In the genomic region with DNA sequence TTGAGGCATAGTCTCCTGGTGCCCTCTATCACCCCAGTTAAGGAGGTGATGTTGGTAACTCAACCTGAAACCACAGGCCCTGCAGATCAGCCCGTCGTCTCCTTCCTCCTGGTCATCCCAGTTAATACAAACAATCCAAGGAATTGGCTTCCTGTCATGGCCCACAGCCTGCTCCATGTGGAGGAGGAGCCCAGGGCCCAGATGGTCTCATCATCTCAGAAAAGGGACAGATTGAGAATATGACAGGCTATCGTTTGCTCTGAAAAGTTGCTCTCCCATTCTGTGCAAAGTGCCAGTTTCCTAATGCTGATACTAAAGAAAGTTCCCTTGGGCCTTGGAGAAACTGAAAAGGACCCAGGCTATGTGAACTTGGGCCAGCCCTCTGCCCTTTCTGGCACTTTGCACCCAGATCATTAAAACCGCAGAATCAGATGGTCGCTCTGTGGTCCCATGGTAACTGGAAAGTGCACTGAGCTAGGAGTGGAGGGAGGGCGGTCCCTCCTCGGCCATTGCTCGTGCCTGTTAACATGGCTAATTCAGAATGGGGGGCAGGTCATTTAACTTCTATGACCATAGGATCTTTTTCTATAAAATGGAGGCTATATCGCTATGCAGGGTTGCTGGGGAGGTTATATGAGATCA, we compare ENCODE assay signal across 1 cellular context.
TF ChIP-seq lines count a peak whose summit lies in the region.

No MANE protein-coding gene starts in this region.

TF ChIP-seq in HepG2, 621 proteins besides CTCF, POLR2A, EP300 and RAD21:
- TF ChIP-seq, protein P1, sequence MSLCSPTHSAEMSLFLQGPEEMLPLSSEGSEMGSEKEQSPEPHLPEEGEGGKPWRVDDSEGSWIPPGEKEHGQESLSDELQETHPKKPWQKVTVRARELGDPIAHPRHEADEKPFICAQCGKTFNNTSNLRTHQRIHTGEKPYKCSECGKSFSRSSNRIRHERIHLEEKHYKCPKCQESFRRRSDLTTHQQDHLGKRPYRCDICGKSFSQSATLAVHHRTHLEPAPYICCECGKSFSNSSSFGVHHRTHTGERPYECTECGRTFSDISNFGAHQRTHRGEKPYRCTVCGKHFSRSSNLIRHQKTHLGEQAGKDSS (CRISPR knock-in tag; IDR thresholded peaks at IDR 0.05; ENCODE audit: borderline replicate concordance, low read depth) = no peak
- TF ChIP-seq, protein P2, sequence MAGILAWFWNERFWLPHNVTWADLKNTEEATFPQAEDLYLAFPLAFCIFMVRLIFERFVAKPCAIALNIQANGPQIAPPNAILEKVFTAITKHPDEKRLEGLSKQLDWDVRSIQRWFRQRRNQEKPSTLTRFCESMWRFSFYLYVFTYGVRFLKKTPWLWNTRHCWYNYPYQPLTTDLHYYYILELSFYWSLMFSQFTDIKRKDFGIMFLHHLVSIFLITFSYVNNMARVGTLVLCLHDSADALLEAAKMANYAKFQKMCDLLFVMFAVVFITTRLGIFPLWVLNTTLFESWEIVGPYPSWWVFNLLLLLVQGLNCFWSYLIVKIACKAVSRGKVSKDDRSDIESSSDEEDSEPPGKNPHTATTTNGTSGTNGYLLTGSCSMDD (CRISPR knock-in tag; IDR thresholded peaks at IDR 0.05) = no peak
- TF ChIP-seq ZFP41 (CRISPR knock-in tag; IDR thresholded peaks at IDR 0.05; ENCODE audit: borderline replicate concordance) = no peak
- TF ChIP-seq ZNF570 (CRISPR knock-in tag; IDR thresholded peaks at IDR 0.05; ENCODE audit: borderline replicate concordance) = no peak
- no peak for TF ChIP-seq ZMYM3 (CRISPR knock-in tag; IDR thresholded peaks at IDR 0.05)
- no peak for TF ChIP-seq ATF1 (CRISPR knock-in tag; IDR thresholded peaks at IDR 0.05)
- peak; percentile 2; the same call in 1 of the 2 replicates for TF ChIP-seq ZFX (CRISPR knock-in tag; IDR thresholded peaks at IDR 0.05; ENCODE audit: low read depth)
- no peak for TF ChIP-seq KLF11 (CRISPR knock-in tag; IDR thresholded peaks at IDR 0.05)
- TF ChIP-seq ZSCAN30 (CRISPR knock-in tag; IDR thresholded peaks at IDR 0.05) = no peak
- no peak for TF ChIP-seq ESRRA (CRISPR knock-in tag; IDR thresholded peaks at IDR 0.05; ENCODE audit: low read depth)
- TF ChIP-seq TOE1 (CRISPR knock-in tag; IDR thresholded peaks at IDR 0.05) = no peak
- TF ChIP-seq ZNF263 (CRISPR knock-in tag; IDR thresholded peaks at IDR 0.05) = peak; percentile 34; the same call in 1 of the 2 replicates
- TF ChIP-seq MED1 (CRISPR knock-in tag; IDR thresholded peaks at IDR 0.05) = no peak
- TF ChIP-seq GTF3A (CRISPR knock-in tag; conservative IDR thresholded peaks at IDR 0.05) = no peak
